8 cellular contexts compared by ENCODE assay signal in genomic region chr1:91165033-91165654, GRCh38.
DNase-seq lines count a peak whose midpoint lies in the region; ATAC-seq and TF ChIP-seq lines count a peak whose summit lies in the region.

No MANE protein-coding gene starts in this region.

- H3K27ac Mint-ChIP-seq in Calu3 (ENCODE audit: unreplicated experiment) (peak overlapping the region; percentile 13), naive B cell (peak overlapping the region in 1 of 6 donors; percentile 73)

- H3K4me1 Mint-ChIP-seq in Calu3 (ENCODE audit: low read depth, unreplicated experiment) (peaks cover 15% of the 10 kb centered on the region), naive B cell (peaks cover 0 to 10% (median 6%) of the 10 kb centered on the region in 3 donors)

- H3K27me3 Mint-ChIP-seq in Calu3 (ENCODE audit: unreplicated experiment) (no peaks in the 10 kb centered on the region), naive B cell (peaks cover 0 to 9% (median 6%) of the 10 kb centered on the region in 3 donors)

- H3K9me3 Mint-ChIP-seq in Calu3 (ENCODE audit: low read depth, unreplicated experiment) (no peaks in the 10 kb centered on the region), naive B cell (peaks cover 0 to 3% (median 0%) of the 10 kb centered on the region in 7 donors)

- ATAC-seq in GM19468 (IDR thresholded peaks at IDR 0.05; ENCODE audit: extremely low read depth, unreplicated experiment) (peak; percentile 63), HG03558 (IDR thresholded peaks at IDR 0.05; ENCODE audit: extremely low read depth, unreplicated experiment) (peak; percentile 87), naive B cell (ENCODE audit: low read depth in 2 of 2) (peak; percentile 89 to 91)

- intact Hi-C loops in Calu3 (cut with micrococcal nuclease; ENCODE audit: unreplicated experiment): loop anchor here (1.0 to 10.0 kb wide), 7 partner anchors 144 to 1118 kb away; partner anchors contain the start of genes CDC7 and HFM1

- H3K4me3 Mint-ChIP-seq in Calu3 (ENCODE audit: low read depth, unreplicated experiment) (no peak overlapping the region), naive B cell (no peak overlapping the region)

- no TSS peak for BruUV-seq in Calu3 (replicated peaks; lab: Mats Ljungman, UMichigan)

- CTCF ChIA-PET in Calu3 (lab: Charles Lee): interaction anchor here (0.8 to 3.5 kb wide), 12 partner anchors 10 to 586 kb away, joined by 3 to 23 read pairs (median 6); partner anchors contain the start of gene ZNF644

- no peaks in the 10 kb centered on the region for H3K36me3 Mint-ChIP-seq in Calu3 (ENCODE audit: insufficient read depth, unreplicated experiment)
- no peaks in the 10 kb centered on the region for H3K36me3 Mint-ChIP-seq in naive B cell

- peak; percentile 91 for TF ChIP-seq CTCF in Calu3 (IDR thresholded peaks at IDR 0.05; ENCODE audit: unreplicated experiment)

- no peak for TF ChIP-seq POLR2A in erythroblast (IDR thresholded peaks at IDR 0.05; ENCODE audit: low read length)

- DNase-seq in Calu3 (peak; percentile 89), NOMO-1 (lab: John Stamatoyannopoulos, UW; ENCODE audit: unreplicated experiment in 2 of 2) (peak; percentile 39 to 72), erythroblast (lab: John Stamatoyannopoulos, UW) (peak; percentile 64 to 80), naive B cell (peak; percentile 52)
- DNase-seq in activated CD8-positive, alpha-beta memory T cell treated with anti-CD3 and anti-CD28 coated beads, Interleukin-2, amount 50 U/mL, for 24 hours (ENCODE audit: extremely low read depth): peak; percentile 21
- peak; percentile 46 to 59 for DNase-seq in stimulated activated CD8-positive, alpha-beta memory T cell treated with anti-CD3 and anti-CD28 coated beads, Interleukin-7, amount 100 ng/mL, for 48 hours (ENCODE audit: extremely low read depth in 1 of 2, low read depth in 1 of 2)

Comparison
In these comparisons a context has a peak if more than half of its experiments do, and no peak if none do; other contexts are left out.
1. Peak in every context shown above with its lines: DNase-seq and ATAC-seq.
2. DNase-seq: peak in every context shown above with its lines; median percentile 89 in Calu3; 72 in erythroblast; 56 in NOMO-1; 52 in stimulated activated CD8-positive, alpha-beta memory T cell treated with anti-CD3 and anti-CD28 coated beads, Interleukin-7, amount 100 ng/mL, for 48 hours; 52 in naive B cell; 21 in activated CD8-positive, alpha-beta memory T cell treated with anti-CD3 and anti-CD28 coated beads, Interleukin-2, amount 50 U/mL, for 24 hours.